Comparison of ENCODE assay signal across 9 cellular contexts in the genomic region with DNA sequence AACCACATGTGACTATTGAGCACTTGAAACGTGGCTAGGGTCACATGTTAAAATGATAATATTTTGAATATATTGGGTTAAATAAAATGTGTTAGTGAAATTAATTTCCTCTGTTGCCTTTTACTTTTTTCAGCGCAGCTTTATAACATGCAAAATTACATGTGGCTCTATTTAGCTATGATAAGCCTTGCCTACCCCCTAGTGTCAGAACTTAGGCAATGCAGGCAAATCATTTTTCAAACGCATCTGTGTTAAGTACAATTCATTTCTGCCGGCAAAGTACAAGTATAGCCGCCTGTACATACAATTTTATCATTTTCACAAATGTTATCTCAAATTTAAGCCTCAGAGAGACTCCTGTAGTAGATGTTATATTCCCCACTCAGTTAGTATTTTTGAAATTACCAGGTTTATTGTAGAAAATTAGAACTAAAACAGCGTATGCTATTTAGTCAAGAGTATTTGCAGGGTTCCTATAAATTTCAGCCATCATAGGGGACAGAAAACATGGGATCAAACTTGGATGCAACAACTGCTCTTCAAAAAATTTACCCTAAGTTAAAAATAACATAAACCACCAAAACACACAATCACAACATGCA. TPM values are rescaled to one million over a fixed set of nuclear protein-coding genes. Genes with fewer than 3 reads are reported as not detected.
A peak's percentile ranks its signal among the peaks of the same experiment; 100 is the strongest.
DNase-seq lines count a peak whose midpoint lies in the region; ATAC-seq and TF ChIP-seq lines count a peak whose summit lies in the region.
"Had no signal": no experiment of that assay in that cellular context is flagged by ENCODE, and none has a peak within 500 bp of the region (broad histone marks: within the 10 kb centered on the region; RNA-seq: fewer than 3 reads in every experiment).

No MANE protein-coding gene starts in this region.

- H3K36me3 ChIP-seq in right atrium auricular region: no peaks in the 10 kb centered on the region

- H3K4me1 ChIP-seq in right atrium auricular region: no peaks in the 10 kb centered on the region

- H3K9me3 ChIP-seq in right atrium auricular region: no peaks in the 10 kb centered on the region

- no peaks in the 10 kb centered on the region for H3K4me1 Mint-ChIP-seq in activated naive CD8-positive, alpha-beta T cell treated with anti-CD3 and anti-CD28 coated beads, Interleukin-2, amount 50 U/mL, for 24 hours

- H3K27me3 Mint-ChIP-seq in activated naive CD8-positive, alpha-beta T cell treated with anti-CD3 and anti-CD28 coated beads, Interleukin-2, amount 50 U/mL, for 24 hours: peaks cover 13% of the 10 kb centered on the region

- no peak overlapping the region for H3K4me3 Mint-ChIP-seq in activated naive CD8-positive, alpha-beta T cell treated with anti-CD3 and anti-CD28 coated beads, Interleukin-2, amount 50 U/mL, for 24 hours

- TF ChIP-seq CTCF in right atrium auricular region (IDR thresholded peaks at IDR 0.05): peak; percentile 80 to 90

- no peak overlapping the region for H3K4me3 ChIP-seq in right atrium auricular region
- H3K4me3 ChIP-seq in skeletal muscle cell (ENCODE audit: low read depth, low read length): no peak overlapping the region

- no peaks in the 10 kb centered on the region for H3K27me3 ChIP-seq in right atrium auricular region

- no peak overlapping the region for H3K27ac ChIP-seq in right atrium auricular region

- DNase-seq in Daoy (ENCODE audit: low read depth) (peak; percentile 33), NCI-H524 treated with DMSO at 0.1 percent for 48 hours (lab: John Stamatoyannopoulos, UW) (peak; percentile 10), right atrium auricular region (ENCODE audit: low spot score) (no peak), skeletal muscle cell (ENCODE audit: low read depth) (peak; percentile 36)
- peak; percentile 3 for DNase-seq in activated naive CD8-positive, alpha-beta T cell treated with anti-CD3 and anti-CD28 coated beads, Interleukin-2, amount 50 U/mL, for 24 hours

- no peaks in the 10 kb centered on the region for H3K36me3 Mint-ChIP-seq in activated naive CD8-positive, alpha-beta T cell treated with anti-CD3 and anti-CD28 coated beads, Interleukin-2, amount 50 U/mL, for 24 hours (ENCODE audit: low read depth)

- H3K9me3 Mint-ChIP-seq in activated naive CD8-positive, alpha-beta T cell treated with anti-CD3 and anti-CD28 coated beads, Interleukin-2, amount 50 U/mL, for 24 hours: no peaks in the 10 kb centered on the region

- ATAC-seq in GM19372 (IDR thresholded peaks at IDR 0.05; ENCODE audit: low read depth, unreplicated experiment) (peak; percentile 69), HG03354 (IDR thresholded peaks at IDR 0.05; ENCODE audit: poor library complexity, severe bottlenecking, unreplicated experiment) (peak; percentile 89), GM18511 (IDR thresholded peaks at IDR 0.05; ENCODE audit: unreplicated experiment) (no peak)
- peak; percentile 49 for ATAC-seq in activated naive CD8-positive, alpha-beta T cell treated with anti-CD3 and anti-CD28 coated beads, Interleukin-2, amount 50 U/mL, for 24 hours

- no peak overlapping the region for H3K27ac Mint-ChIP-seq in activated naive CD8-positive, alpha-beta T cell treated with anti-CD3 and anti-CD28 coated beads, Interleukin-2, amount 50 U/mL, for 24 hours

RNA-seq across cellular contexts. Expression of a gene that starts 56.1 kb away (rescaled TPM):
- total RNA-seq in Daoy (2014; rRNA removed; shearing (Covaris generic)): not detected in 2 replicates
- not detected for total RNA-seq in right atrium auricular region
- total RNA-seq: urinary bladder had no signal
